18 cellular contexts compared by ENCODE assay signal in the genomic region with DNA sequence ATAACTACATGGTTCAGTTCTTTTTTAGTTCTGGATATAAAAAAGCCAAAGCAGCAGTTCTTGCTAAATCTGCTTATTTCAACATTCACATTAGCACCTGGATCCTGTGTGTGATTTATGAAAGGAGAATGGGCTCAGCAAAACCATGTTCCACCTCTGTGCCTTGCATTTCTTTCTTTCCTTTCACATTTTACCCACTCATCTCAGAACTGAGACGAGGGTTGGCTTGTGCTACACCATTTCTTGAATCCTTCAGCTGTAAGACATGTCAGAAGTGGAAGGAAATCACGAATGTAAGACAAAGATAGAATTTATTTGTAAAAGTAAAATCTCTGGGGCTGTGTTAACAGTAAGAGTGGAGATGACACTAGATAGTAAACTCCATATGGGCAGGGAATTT. TPM values are rescaled to one million over a fixed set of nuclear protein-coding genes. Genes with fewer than 3 reads are reported as not detected.
DNase-seq lines count a peak whose midpoint lies in the region; ATAC-seq, FAIRE-seq and TF ChIP-seq lines count a peak whose summit lies in the region.
"Had no signal": no experiment of that assay in that cellular context is flagged by ENCODE, and none has a peak within 500 bp of the region (broad histone marks: within the 10 kb centered on the region; RNA-seq: fewer than 3 reads in every experiment).

No MANE protein-coding gene starts in this region.

- WGBS in mesendoderm (ENCODE audit: extremely low coverage, insufficient coverage, low lambda C conversion rate) = no CpG with 5 or more reads among the region's 2 CpGs

- no peak overlapping the region for H3K56ac ChIP-seq in mesendoderm (ENCODE audit: low read length)

- H3K79me1 ChIP-seq in mesendoderm (ENCODE audit: low read length) = peaks cover 8% of the 10 kb centered on the region

- H3K4me1 ChIP-seq in Panc1 (ENCODE audit: control insufficient read depth, insufficient read depth, low read length) (no peaks in the 10 kb centered on the region; the same call in 1 of the 2 replicates), mesendoderm (ENCODE audit: control insufficient read depth, low read depth, low read length) (no peaks in the 10 kb centered on the region)

- no peak overlapping the region for H3K4me3 ChIP-seq in Panc1 (ENCODE audit: low read depth in 2 of 2, low read length in 2 of 2)
- no peak overlapping the region for H3K4me3 ChIP-seq in mesendoderm (ENCODE audit: low read length)

- H3K27ac Mint-ChIP-seq in activated CD4-positive, alpha-beta T cell treated with anti-CD3 and anti-CD28 coated beads for 36 hours = peak overlapping the region; percentile 78
- H3K27ac Mint-ChIP-seq: CD14-positive monocyte, nephron had no signal

- H3K27me3 ChIP-seq in Panc1 (ENCODE audit: control insufficient read depth, insufficient read depth, low read length) = no peaks in the 10 kb centered on the region
- no peaks in the 10 kb centered on the region for H3K27me3 ChIP-seq in mesendoderm (ENCODE audit: insufficient read depth, low read length, poor library complexity)
- H3K27me3 ChIP-seq: MG63 had no signal

- H3K4me2 ChIP-seq in mesendoderm (ENCODE audit: low read length) = no peak overlapping the region

- H3K36me3 Mint-ChIP-seq in activated CD4-positive, alpha-beta T cell treated with anti-CD3 and anti-CD28 coated beads for 36 hours (ENCODE audit: low read depth) = peaks cover 6% of the 10 kb centered on the region

- CTCF ChIA-PET in activated CD4-positive, alpha-beta T cell treated with anti-CD3 and anti-CD28 coated beads for 36 hours (lab: Charles Lee) = interaction anchor here (0.8 to 1.7 kb wide), 6 partner anchors 12 to 388 kb away, joined by 3 to 9 read pairs (median 3); a partner anchor contains a TSS
- CTCF ChIA-PET in Panc1 (lab: Charles Lee) = interaction anchor here (0.6 kb wide), 1 partner anchor 8 kb away, joined by 6 read pairs; no protein-coding TSS in a partner anchor

- H3K9ac ChIP-seq in mesendoderm (ENCODE audit: low read length) = no peak overlapping the region

- POLR2A ChIA-PET in activated CD4-positive, alpha-beta T cell treated with anti-CD3 and anti-CD28 coated beads for 36 hours (lab: Charles Lee) = no interaction called here
- POLR2A ChIA-PET in Panc1 (lab: Charles Lee) = no interaction called here

- no peak overlapping the region for H2AK5ac ChIP-seq in mesendoderm (ENCODE audit: low read length)

- ATAC-seq in activated CD4-positive, alpha-beta T cell treated with anti-CD3 and anti-CD28 coated beads for 36 hours = peak; percentile 45
- ATAC-seq in Panc1 (no peak), GM21786 (IDR thresholded peaks at IDR 0.05; ENCODE audit: unreplicated experiment) (no peak)

- no peaks in the 10 kb centered on the region for H3K9me3 ChIP-seq in Panc1 (ENCODE audit: control insufficient read depth, insufficient read depth, low read depth, low read length)
- H3K9me3 ChIP-seq: MG63 had no signal

- peaks cover 24% of the 10 kb centered on the region for H3K4me1 Mint-ChIP-seq in activated CD4-positive, alpha-beta T cell treated with anti-CD3 and anti-CD28 coated beads for 36 hours

- H3K36me3 ChIP-seq in Panc1 (ENCODE audit: control insufficient read depth, insufficient read depth, low read length) (peaks cover 7% of the 10 kb centered on the region), mesendoderm (ENCODE audit: control insufficient read depth, insufficient read depth, low read length) (no peaks in the 10 kb centered on the region)

- H3K79me2 ChIP-seq in mesendoderm (ENCODE audit: control insufficient read depth, insufficient read depth, low read length) = peaks cover 8% of the 10 kb centered on the region

- peak overlapping the region; percentile 7; the same call in 1 of the 2 replicates for H3K27ac ChIP-seq in Panc1 (ENCODE audit: low read length)
- no peak overlapping the region for H3K27ac ChIP-seq in mesendoderm (ENCODE audit: low read depth, low read length)

- H3K18ac ChIP-seq in mesendoderm (ENCODE audit: low read length) = no peak overlapping the region

- in situ Hi-C loops in Panc1 (cut with HindIII; ENCODE audit: low pct_unique_long_range_greater_than_20kb, low sequenced_read_pairs) = no loop called here

- H4K5ac ChIP-seq in mesendoderm (ENCODE audit: low read length) = no peak overlapping the region

- H2BK5ac ChIP-seq in mesendoderm (ENCODE audit: low read length) = no peak overlapping the region

- H3K9me3 Mint-ChIP-seq in activated CD4-positive, alpha-beta T cell treated with anti-CD3 and anti-CD28 coated beads for 36 hours (ENCODE audit: low read depth) = no peaks in the 10 kb centered on the region
- H3K9me3 Mint-ChIP-seq: CD14-positive monocyte, nephron had no signal

- H4K8ac ChIP-seq in mesendoderm (ENCODE audit: low read depth, low read length) = peak overlapping the region; percentile 57

- H3K4ac ChIP-seq in mesendoderm (ENCODE audit: low read depth, low read length) = no peak overlapping the region

- no peak for TF ChIP-seq CTCF in Panc1 (IDR thresholded peaks at IDR 0.05)

- peak; percentile 53 for DNase-seq in activated CD4-positive, alpha-beta T cell treated with anti-CD3 and anti-CD28 coated beads for 36 hours
- DNase-seq in activated CD4-positive, alpha-beta T cell treated with anti-CD3 and anti-CD28 coated beads for 1 hour = no peak
- DNase-seq in GM19239 (ENCODE audit: insufficient read length, low spot score) (no peak), Panc1 (ENCODE audit: low read depth, low spot score) (no peak), mesendoderm (no peak), SW 1271 (lab: John Stamatoyannopoulos, UW) (no peak), Ammon's horn (ENCODE audit: low spot score) (no peak)
- DNase-seq: activated gamma-delta T cell treated with Interleukin-2 at 50 U/mL for 16 hours; effector CD4-positive, alpha-beta T cell; foreskin fibroblast; MG63; NCI-H69; retina; T-helper 9 cell had no signal

- intact Hi-C loops in activated CD4-positive, alpha-beta T cell treated with anti-CD3 and anti-CD28 coated beads for 36 hours (cut with DNase I, micrococcal nuclease) = loop anchor here in 1 of 2 experiments (5.0 to 10.0 kb wide), 2 partner anchors 218 to 580 kb away; a partner anchor contains a TSS
- intact Hi-C loops in Panc1 (cut with micrococcal nuclease; ENCODE audit: unreplicated experiment) = no loop called here

- no peak overlapping the region for H2BK15ac ChIP-seq in mesendoderm (replicated peaks; ENCODE audit: low read depth)

- BruUV-seq in Panc1 (replicated peaks; lab: Mats Ljungman, UMichigan) = no TSS peak

- H3K27me3 Mint-ChIP-seq in activated CD4-positive, alpha-beta T cell treated with anti-CD3 and anti-CD28 coated beads for 36 hours = no peaks in the 10 kb centered on the region

- no peak overlapping the region for H3K23ac ChIP-seq in mesendoderm (ENCODE audit: low read length)

- peak; percentile 95 for FAIRE-seq in GM19239 (lab: Jason Lieb, UNC)
- FAIRE-seq: bronchial epithelial cell had no signal

- no peak overlapping the region for H2BK120ac ChIP-seq in mesendoderm (ENCODE audit: low read depth, low read length)

- H3K4me3 Mint-ChIP-seq in activated CD4-positive, alpha-beta T cell treated with anti-CD3 and anti-CD28 coated beads for 36 hours = peak overlapping the region; percentile 10
- H3K4me3 Mint-ChIP-seq: CD14-positive monocyte had no signal

RNA-seq across cellular contexts. Expression of a gene that starts 1.2 kb away (rescaled TPM):
- total RNA-seq in activated CD4-positive, alpha-beta T cell treated with anti-CD3 and anti-CD28 coated beads for 36 hours = 100 to 1,000 TPM in 1 of 2 experiments, 10 to 100 TPM in 1; 93.5 to 125 TPM
- total RNA-seq in Panc1 (2021; ENCODE audit: unreplicated experiment) = 131 TPM
- polyA plus RNA-seq in Panc1 (2012; ENCODE audit: insufficient read length) = 65.1 TPM
- 82.4 TPM for polyA plus RNA-seq in mesendoderm (2013, experiment 1 of 2)
- polyA plus RNA-seq in mesendoderm (2013, experiment 2 of 2) = 81.1 TPM

RNA-seq across cellular contexts. Expression of a gene that starts 34.1 kb away (rescaled TPM):
- total RNA-seq in activated CD4-positive, alpha-beta T cell treated with anti-CD3 and anti-CD28 coated beads for 36 hours = 10 to 100 TPM; 67.2 to 77.1 TPM
- 68.3 TPM for total RNA-seq in Panc1 (2021; ENCODE audit: unreplicated experiment)
- polyA plus RNA-seq in Panc1 (2012; ENCODE audit: insufficient read length) = 20.1 TPM
- polyA plus RNA-seq in mesendoderm (2013, experiment 1 of 2) = 35.2 TPM
- 35.9 TPM for polyA plus RNA-seq in mesendoderm (2013, experiment 2 of 2)

RNA-seq across cellular contexts. Expression of a gene that starts 43.6 kb away (rescaled TPM):
- 10 to 100 TPM; 35.0 to 41.3 TPM for total RNA-seq in activated CD4-positive, alpha-beta T cell treated with anti-CD3 and anti-CD28 coated beads for 36 hours
- total RNA-seq in Panc1 (2021; ENCODE audit: unreplicated experiment) = 152 TPM
- polyA plus RNA-seq in Panc1 (2012; ENCODE audit: insufficient read length) = 122 TPM
- 50.7 TPM for polyA plus RNA-seq in mesendoderm (2013, experiment 1 of 2)
- 49.9 TPM for polyA plus RNA-seq in mesendoderm (2013, experiment 2 of 2)
